In genomic region chr6:34391023-34391485, GRCh38 we compare ENCODE assay signal across 1 cellular context.
A peak's percentile ranks its signal among the peaks of the same experiment; 100 is the strongest.
TF ChIP-seq lines count a peak whose summit lies in the region.

No MANE protein-coding gene starts in this region.

TF ChIP-seq in K562, 482 proteins besides CTCF, POLR2A, EP300 and RAD21 (continued from another document and continues in another):
- TF ChIP-seq ZNF609 (CRISPR knock-in tag; IDR thresholded peaks at IDR 0.05; ENCODE audit: borderline replicate concordance) (no peak), ZNF77 (CRISPR knock-in tag; IDR thresholded peaks at IDR 0.05) (no peak), XRCC3 (IDR thresholded peaks at IDR 0.05) (no peak), PBX2 (CRISPR knock-in tag; IDR thresholded peaks at IDR 0.05; ENCODE audit: low read depth) (no peak), PBX2 (tag; conservative IDR thresholded peaks at IDR 0.05; ENCODE audit: low read depth) (peak; percentile 57), CTBP1 (IDR thresholded peaks at IDR 0.05; ENCODE audit: borderline replicate concordance) (peak; percentile 27; the same call in 1 of the 2 replicates), YY1 (IDR thresholded peaks at IDR 0.05; ENCODE audit: borderline replicate concordance in 1 of 3, control insufficient read depth in 1 of 3, extremely low read depth in 1 of 3, insufficient read depth in 3 of 3, insufficient read length in 1 of 3, insufficient replicate concordance in 2 of 3, low read depth in 1 of 3, low read length in 2 of 3) (peak in 1 of 3 experiments; percentile 56), ZNF551 (CRISPR knock-in tag; IDR thresholded peaks at IDR 0.05) (0 out of 2 replicates have a peak, but pooled peaks have one; percentile 7), ZNF3 (CRISPR knock-in tag; IDR thresholded peaks at IDR 0.05) (no peak), ARID3B (CRISPR knock-in tag; IDR thresholded peaks at IDR 0.05; ENCODE audit: borderline replicate concordance) (no peak), YBX1 (IDR thresholded peaks at IDR 0.05) (no peak), ZNF583 (CRISPR knock-in tag; IDR thresholded peaks at IDR 0.05) (no peak), ZNF76 (CRISPR knock-in tag; IDR thresholded peaks at IDR 0.05; ENCODE audit: borderline replicate concordance) (no peak), NCOA2 (IDR thresholded peaks at IDR 0.05; ENCODE audit: partially characterized antibody in 2 of 2) (no peak), POLR2H (tag; IDR thresholded peaks at IDR 0.05; ENCODE audit: low read depth) (no peak), ZNF354B (CRISPR knock-in tag; IDR thresholded peaks at IDR 0.05) (no peak), HDAC3 (IDR thresholded peaks at IDR 0.05; ENCODE audit: borderline replicate concordance, partially characterized antibody) (no peak), HMGN3 (IDR thresholded peaks at IDR 0.05; ENCODE audit: borderline replicate concordance, extremely low read depth, insufficient read length, low read depth, low read length) (no peak), MTA1 (IDR thresholded peaks at IDR 0.05; ENCODE audit: borderline replicate concordance) (no peak), MAZ (CRISPR knock-in tag; conservative IDR thresholded peaks at IDR 0.05 in 1 of 2, IDR thresholded peaks at IDR 0.05 in 1 of 2) (0 out of 4 replicates have a peak, but pooled peaks of 1 of the 2 experiments have one; percentile 20), CHCHD3 (CRISPR knock-in tag; IDR thresholded peaks at IDR 0.05) (no peak), MYC (IDR thresholded peaks at IDR 0.05; ENCODE audit: low read depth, low read length) (no peak), MYC (CRISPR knock-in tag; IDR thresholded peaks at IDR 0.05; ENCODE audit: borderline replicate concordance, low read depth) (no peak), FOSL1 (tag; conservative IDR thresholded peaks at IDR 0.05) (no peak), ZNF224 (CRISPR knock-in tag; IDR thresholded peaks at IDR 0.05) (no peak), HNRNPUL1 (IDR thresholded peaks at IDR 0.05; ENCODE audit: low read length) (0 out of 2 replicates have a peak, but pooled peaks have one; percentile 62), ZNF589 (CRISPR knock-in tag; IDR thresholded peaks at IDR 0.05; ENCODE audit: low read depth) (no peak), NFE2L1 (tag; IDR thresholded peaks at IDR 0.05; ENCODE audit: borderline replicate concordance, low read depth) (no peak), KDM1A (IDR thresholded peaks at IDR 0.05) (peak in 1 of 2 experiments; percentile 62; a peak in 3 of 4 replicates), HLTF (IDR thresholded peaks at IDR 0.05) (no peak), SPI1 (IDR thresholded peaks at IDR 0.05; ENCODE audit: borderline replicate concordance, low read depth, low read length) (peak; percentile 92), SAFB (IDR thresholded peaks at IDR 0.05; ENCODE audit: borderline replicate concordance, low read depth, low read length) (no peak), C11orf30 (IDR thresholded peaks at IDR 0.05; ENCODE audit: low read depth) (no peak), SMARCB1 (IDR thresholded peaks at IDR 0.05; ENCODE audit: insufficient read length, low read depth) (no peak), ADNP (tag; IDR thresholded peaks at IDR 0.05) (no peak), TAF9B (IDR thresholded peaks at IDR 0.05; ENCODE audit: partially characterized antibody) (no peak), RBM17 (IDR thresholded peaks at IDR 0.05; ENCODE audit: borderline replicate concordance, low read depth, low read length) (no peak), CREB5 (CRISPR knock-in tag; IDR thresholded peaks at IDR 0.05) (no peak), HMBOX1 (IDR thresholded peaks at IDR 0.05) (no peak), EGR1 (conservative IDR thresholded peaks at IDR 0.05) (no peak), ZKSCAN3 (CRISPR knock-in tag; IDR thresholded peaks at IDR 0.05) (no peak), RUNX1 (IDR thresholded peaks at IDR 0.05; ENCODE audit: low read depth) (no peak), HDAC2 (IDR thresholded peaks at IDR 0.05) (0 out of 2 replicates have a peak, but pooled peaks have one; percentile 8), ZBTB34 (CRISPR knock-in tag; IDR thresholded peaks at IDR 0.05) (0 out of 2 replicates have a peak, but pooled peaks have one; percentile 30), SMAD4 (CRISPR knock-in tag; conservative IDR thresholded peaks at IDR 0.05) (no peak), PCBP1 (IDR thresholded peaks at IDR 0.05; ENCODE audit: low read depth, low read length, poor library complexity, severe bottlenecking) (no peak), TRIM28 (IDR thresholded peaks at IDR 0.05) (0 out of 2 replicates have a peak, but pooled peaks have one; percentile 56), ATF2 (CRISPR knock-in tag; IDR thresholded peaks at IDR 0.05) (no peak), PHTF2 (CRISPR knock-in tag; IDR thresholded peaks at IDR 0.05) (no peak), MLLT1 (IDR thresholded peaks at IDR 0.05) (peak in 1 of 2 experiments; percentile 57; a peak in 1 of 4 replicates), ZSCAN32 (CRISPR knock-in tag; IDR thresholded peaks at IDR 0.05) (no peak), KLF10 (CRISPR knock-in tag; IDR thresholded peaks at IDR 0.05) (no peak), GMEB1 (CRISPR knock-in tag; IDR thresholded peaks at IDR 0.05) (no peak)
